Comparison of ENCODE assay signal across 23 cellular contexts in genomic region chr11:24592342-24592741, GRCh38.
A peak's percentile ranks its signal among the peaks of the same experiment; 100 is the strongest.
DNase-seq lines count a peak whose midpoint lies in the region; FAIRE-seq and TF ChIP-seq lines count a peak whose summit lies in the region.
"Had no signal": no experiment of that assay in that cellular context is flagged by ENCODE, and none has a peak within 500 bp of the region (broad histone marks: within the 10 kb centered on the region; RNA-seq: fewer than 3 reads in every experiment).

No MANE protein-coding gene starts in this region.

- H3K4me2 ChIP-seq in SK-N-SH, result 0 out of 2 replicates have a peak overlapping the region, but pooled peaks have one; percentile 11
- H3K4me2 ChIP-seq: BLaER1 treated with 17β-estradiol and CSF1 and Interleukin-3, amounts not matched to agents 10 nM and 100 nM had no signal

- H2AFZ ChIP-seq in SK-N-SH (ENCODE audit: low read depth), result no peak overlapping the region

- POLR2A ChIA-PET in SK-N-SH (lab: Yijun Ruan, JAX) (no interaction called here), A673 (lab: Charles Lee; ENCODE audit: low non-redundant PET) (no interaction called here)

- H3K79me2 ChIP-seq in SK-N-SH (ENCODE audit: insufficient read depth), result no peaks in the 10 kb centered on the region

- intact Hi-C loops in A673 (cut with micrococcal nuclease; ENCODE audit: unreplicated experiment), result no loop called here

- H3K27me3 ChIP-seq in SK-N-SH (ENCODE audit: insufficient read depth) (no peaks in the 10 kb centered on the region), bronchial epithelial cell (ENCODE audit: control insufficient read depth, insufficient read depth, low read length) (no peaks in the 10 kb centered on the region), A673 (replicated peaks; ENCODE audit: insufficient read depth, low read depth, low read length, poor library complexity) (no peaks in the 10 kb centered on the region)
- H3K27me3 ChIP-seq: BLaER1 treated with 17β-estradiol and CSF1 and Interleukin-3, amounts not matched to agents 10 nM and 100 nM had no signal

- H3F3A ChIP-seq in SK-N-SH (replicated peaks; ENCODE audit: insufficient read depth), result peaks cover 29% of the 10 kb centered on the region

- H3K4me1 ChIP-seq in SK-N-SH (ENCODE audit: control insufficient read depth in 1 of 2, insufficient read depth in 2 of 2, low read depth in 1 of 2, low read length in 1 of 2) (peaks cover 0 to 27% of the 10 kb centered on the region in 2 experiments; a peak in 3 of 4 replicates), A673 (ENCODE audit: insufficient read depth, low read length, poor library complexity, severe bottlenecking) (no peaks in the 10 kb centered on the region)
- H3K4me1 ChIP-seq: BLaER1 treated with 17β-estradiol and CSF1 and Interleukin-3, amounts not matched to agents 10 nM and 100 nM had no signal

- H3K27ac ChIP-seq in SK-N-SH (ENCODE audit: low read depth in 2 of 2, low read length in 1 of 2) (peak overlapping the region in 1 of 2 experiments; percentile 56; a peak in 2 of 4 replicates), A673 (ENCODE audit: low read depth, low read length, poor library complexity, severe bottlenecking) (no peak overlapping the region)
- H3K27ac ChIP-seq: BLaER1 treated with 17β-estradiol and CSF1 and Interleukin-3, amounts not matched to agents 10 nM and 100 nM; HL-60; RWPE1 had no signal

- no peak for TF ChIP-seq RAD21 in SK-N-SH (IDR thresholded peaks at IDR 0.05; ENCODE audit: low read length)

- no peak for FAIRE-seq in bronchial epithelial cell (lab: Jason Lieb, UNC)
- FAIRE-seq: D721Med, GM12878, H1 had no signal

- CTCF ChIA-PET in SK-N-SH (lab: Yijun Ruan, JAX), result no interaction called here
- CTCF ChIA-PET in A673 (lab: Charles Lee), result no interaction called here

- H3K4me3 ChIP-seq in SK-N-SH (ENCODE audit: low read depth in 2 of 2, low read length in 1 of 2) (no peak overlapping the region; a peak in 1 of 4 replicates), bronchial epithelial cell (ENCODE audit: low read depth, low read length) (no peak overlapping the region), fibroblast of the aortic adventitia (ENCODE audit: low read depth, low read length) (no peak overlapping the region), A673 (ENCODE audit: low read depth, low read length, poor library complexity, severe bottlenecking) (no peak overlapping the region)
- H3K4me3 ChIP-seq: BLaER1 treated with 17β-estradiol and CSF1 and Interleukin-3, amounts not matched to agents 10 nM and 100 nM; GM12878 had no signal

- H4K20me1 ChIP-seq in SK-N-SH (ENCODE audit: insufficient read depth), result no peaks in the 10 kb centered on the region
- H4K20me1 ChIP-seq: BLaER1 treated with 17β-estradiol and CSF1 and Interleukin-3, amounts not matched to agents 10 nM and 100 nM had no signal

- no peak for TF ChIP-seq EP300 in SK-N-SH (IDR thresholded peaks at IDR 0.05; ENCODE audit: borderline replicate concordance in 1 of 2, low read depth in 1 of 2, low read length in 1 of 2)

- H3K9me3 ChIP-seq in SK-N-SH, result no peaks in the 10 kb centered on the region
- no peaks in the 10 kb centered on the region for H3K9me3 ChIP-seq in A673 (ENCODE audit: low read depth, low read length, poor library complexity, severe bottlenecking)
- H3K9me3 ChIP-seq: BLaER1 treated with 17β-estradiol and CSF1 and Interleukin-3, amounts not matched to agents 10 nM and 100 nM had no signal

- BruUV-seq in A673 (replicated peaks; lab: Mats Ljungman, UMichigan), result no TSS peak

- in situ Hi-C loops in GM13977 (cut with MboI; ENCODE audit: low pct_unique_long_range_greater_than_20kb, low sequenced_read_pairs, unreplicated experiment), result no loop called here

- no peak overlapping the region for H3K9ac ChIP-seq in SK-N-SH
- H3K9ac ChIP-seq: BLaER1 treated with 17β-estradiol and CSF1 and Interleukin-3, amounts not matched to agents 10 nM and 100 nM had no signal

- no peak for TF ChIP-seq CTCF in SK-N-SH (IDR thresholded peaks at IDR 0.05)
- no peak for TF ChIP-seq CTCF in bronchial epithelial cell (IDR thresholded peaks at IDR 0.05; ENCODE audit: insufficient read depth, low read length, severe bottlenecking)
- TF ChIP-seq CTCF in fibroblast of the aortic adventitia (IDR thresholded peaks at IDR 0.05; ENCODE audit: insufficient read depth, low read length), result no peak
- no peak for TF ChIP-seq CTCF in A673 (conservative IDR thresholded peaks at IDR 0.05; ENCODE audit: low read depth, low read length)
- TF ChIP-seq CTCF in GM13977 (IDR thresholded peaks at IDR 0.05; ENCODE audit: extremely low read depth, insufficient read depth, missing control alignments), result no peak

- WGBS in SK-N-SH (ENCODE audit: low lambda C conversion rate), result 78% methylated on average over 2 of the region's 2 CpGs

- DNase-seq in HCEC 1CT (peak; percentile 30), SK-N-SH (no peak), bronchial epithelial cell (ENCODE audit: low read depth) (peak; percentile 23), fibroblast of the aortic adventitia (ENCODE audit: low read depth) (peak; percentile 31), NCI-H524 treated with DMSO at 0.1 percent for 48 hours (lab: John Stamatoyannopoulos, UW) (no peak), A673 (ENCODE audit: low spot score) (no peak), GM13977 (ENCODE audit: low spot score) (no peak)
- DNase-seq: AML-193; CD4-positive, alpha-beta T cell; GDM1; NCI-H1092 treated with DMSO at 0.1 percent for 48 hours; NCI-H146; NCI-H1930; NCI-H2107; NCI-H446; NCI-H526; SHP77 had no signal

- H3K36me3 ChIP-seq in SK-N-SH (replicated peaks in 1 of 2; ENCODE audit: control insufficient read depth in 1 of 2, insufficient read depth in 2 of 2, low read length in 1 of 2) (no peaks in the 10 kb centered on the region), bronchial epithelial cell (ENCODE audit: control insufficient read depth, insufficient read depth, low read length) (no peaks in the 10 kb centered on the region), A673 (ENCODE audit: insufficient read depth, low read length, poor library complexity, severe bottlenecking) (no peaks in the 10 kb centered on the region)
- H3K36me3 ChIP-seq: BLaER1 treated with 17β-estradiol and CSF1 and Interleukin-3, amounts not matched to agents 10 nM and 100 nM had no signal

- no peaks in the 10 kb centered on the region for H3K9me2 ChIP-seq in SK-N-SH

TF ChIP-seq in SK-N-SH, 30 proteins besides CTCF, POLR2A, EP300 and RAD21:
- TF ChIP-seq USF2 (IDR thresholded peaks at IDR 0.05; ENCODE audit: borderline replicate concordance, low read depth, low read length), result no peak
- TF ChIP-seq, protein P1, sequence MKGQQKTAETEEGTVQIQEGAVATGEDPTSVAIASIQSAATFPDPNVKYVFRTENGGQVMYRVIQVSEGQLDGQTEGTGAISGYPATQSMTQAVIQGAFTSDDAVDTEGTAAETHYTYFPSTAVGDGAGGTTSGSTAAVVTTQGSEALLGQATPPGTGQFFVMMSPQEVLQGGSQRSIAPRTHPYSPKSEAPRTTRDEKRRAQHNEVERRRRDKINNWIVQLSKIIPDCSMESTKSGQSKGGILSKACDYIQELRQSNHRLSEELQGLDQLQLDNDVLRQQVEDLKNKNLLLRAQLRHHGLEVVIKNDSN (IDR thresholded peaks at IDR 0.05; ENCODE audit: borderline replicate concordance, low read depth), result no peak
- TF ChIP-seq RFX5 (IDR thresholded peaks at IDR 0.05; ENCODE audit: low read length), result no peak
- TF ChIP-seq, protein P2, sequence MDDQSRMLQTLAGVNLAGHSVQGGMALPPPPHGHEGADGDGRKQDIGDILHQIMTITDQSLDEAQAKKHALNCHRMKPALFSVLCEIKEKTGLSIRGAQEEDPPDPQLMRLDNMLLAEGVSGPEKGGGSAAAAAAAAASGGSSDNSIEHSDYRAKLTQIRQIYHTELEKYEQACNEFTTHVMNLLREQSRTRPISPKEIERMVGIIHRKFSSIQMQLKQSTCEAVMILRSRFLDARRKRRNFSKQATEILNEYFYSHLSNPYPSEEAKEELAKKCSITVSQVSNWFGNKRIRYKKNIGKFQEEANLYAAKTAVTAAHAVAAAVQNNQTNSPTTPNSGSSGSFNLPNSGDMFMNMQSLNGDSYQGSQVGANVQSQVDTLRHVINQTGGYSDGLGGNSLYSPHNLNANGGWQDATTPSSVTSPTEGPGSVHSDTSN (IDR thresholded peaks at IDR 0.05), result no peak
- TF ChIP-seq GABPA (IDR thresholded peaks at IDR 0.05; ENCODE audit: low read depth), result no peak
- no peak for TF ChIP-seq NRF1 (IDR thresholded peaks at IDR 0.05; ENCODE audit: low read depth, low read length)
- TF ChIP-seq, protein P3, sequence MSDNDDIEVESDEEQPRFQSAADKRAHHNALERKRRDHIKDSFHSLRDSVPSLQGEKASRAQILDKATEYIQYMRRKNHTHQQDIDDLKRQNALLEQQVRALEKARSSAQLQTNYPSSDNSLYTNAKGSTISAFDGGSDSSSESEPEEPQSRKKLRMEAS (IDR thresholded peaks at IDR 0.05; ENCODE audit: low read depth), result no peak
- TF ChIP-seq YY1 (IDR thresholded peaks at IDR 0.05; ENCODE audit: low read depth), result no peak
TF ChIP-seq in SK-N-SH: peak in this region for 0.

Comparison
In these comparisons a context has a peak if more than half of its experiments do, and no peak if none do; other contexts are left out.
1. DNase-seq: peak in HCEC 1CT (single experiment), bronchial epithelial cell (single experiment) and fibroblast of the aortic adventitia (single experiment); none in SK-N-SH (single experiment), NCI-H524 treated with DMSO at 0.1 percent for 48 hours (single experiment), A673 (single experiment) and GM13977 (single experiment).